24 cellular contexts compared by ENCODE assay signal in the genomic region with DNA sequence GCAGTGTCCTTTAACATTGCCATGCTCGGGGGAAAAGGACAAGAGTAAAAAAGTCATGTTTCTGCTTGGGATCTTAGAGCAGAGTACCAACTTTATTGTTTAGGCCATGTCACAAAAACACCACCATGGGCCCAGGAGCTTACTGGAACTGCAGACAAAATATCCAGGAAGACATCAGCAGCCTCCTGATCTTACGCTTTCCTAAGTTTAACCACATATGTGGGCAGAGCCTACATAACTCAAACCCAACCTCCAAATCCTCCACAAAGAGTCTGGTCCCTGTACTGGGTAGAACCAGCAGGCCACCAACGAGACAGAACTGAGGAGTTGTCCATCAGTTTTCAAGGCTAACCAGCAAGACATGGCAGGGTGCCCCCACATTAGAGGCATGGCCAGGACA. TPM values are rescaled to one million over a fixed set of nuclear protein-coding genes. Genes with fewer than 3 reads are reported as not detected.
"Had no signal": no experiment of that assay in that cellular context is flagged by ENCODE, and none has a peak within 500 bp of the region (broad histone marks: within the 10 kb centered on the region; RNA-seq: fewer than 3 reads in every experiment).

No MANE protein-coding gene starts in this region.

- H3K9me3 ChIP-seq: esophagus muscularis mucosa, gastrocnemius medialis, prostate gland, thoracic aorta, transverse colon had no signal

- H3K36me3 ChIP-seq: esophagus muscularis mucosa, gastrocnemius medialis, prostate gland, thoracic aorta, transverse colon had no signal

- H3K4me1 ChIP-seq: esophagus muscularis mucosa, gastrocnemius medialis, parathyroid adenoma, prostate gland, transverse colon had no signal

- FAIRE-seq: endometrium had no signal

- H3K79me2 ChIP-seq: parathyroid adenoma had no signal

- H3K4me3 ChIP-seq: esophagus muscularis mucosa, gastrocnemius medialis, lung, prostate gland, skin epidermis, thoracic aorta, transverse colon had no signal

- H3K27ac ChIP-seq: esophagus muscularis mucosa, gastrocnemius medialis, parathyroid adenoma, prostate gland, skin epidermis, thoracic aorta, transverse colon had no signal

- H3K27me3 ChIP-seq: gastrocnemius medialis, transverse colon had no signal

- DNase-seq: effector memory CD4-positive, alpha-beta T cell; gastrocnemius medialis; glutamatergic neuron; islet precursor cell; left colon; left ventricle myocardium superior; mesendoderm; naive thymus-derived CD4-positive, alpha-beta T cell; nephron progenitor cell; retina; stimulated activated CD4-positive, alpha-beta T cell treated with anti-CD3 and anti-CD28 coated beads, Interleukin-2, amount 100 ng/mL, for 24 hours; stimulated activated CD4-positive, alpha-beta T cell treated with anti-CD3 and anti-CD28 coated beads, Interleukin-4, amount 100 ng/mL, for 4 hours; stimulated activated naive B cell treated with anti-CD40 and anti-IgM and Interleukin-4, amounts not matched to agents 10 μg/mL and 1 μg/mL and 100 μg/mL, for 72 hours; stimulated activated naive CD8-positive, alpha-beta T cell treated with anti-CD3 and anti-CD28 coated beads, Interleukin-15, amount 100 ng/mL, for 72 hours; substantia nigra; transverse colon had no signal

- ATAC-seq: gastrocnemius medialis; left colon; left ventricle myocardium superior; naive thymus-derived CD4-positive, alpha-beta T cell; sciatic nerve; stimulated activated naive B cell treated with anti-CD40 and anti-IgM and Interleukin-4, amounts not matched to agents 10 μg/mL and 1 μg/mL and 100 μg/mL, for 72 hours; stimulated activated naive CD8-positive, alpha-beta T cell treated with anti-CD3 and anti-CD28 coated beads, Interleukin-15, amount 100 ng/mL, for 72 hours had no signal

- H3K9ac ChIP-seq: parathyroid adenoma had no signal

- H2AFZ ChIP-seq: parathyroid adenoma had no signal

RNA-seq across cellular contexts. Expression of gene GALNT14, which starts 10.3 kb away (rescaled TPM):
- polyA plus RNA-seq: naive thymus-derived CD4-positive, alpha-beta T cell had no signal
